Comparison of ENCODE assay signal across 1 cellular context in the genomic region with DNA sequence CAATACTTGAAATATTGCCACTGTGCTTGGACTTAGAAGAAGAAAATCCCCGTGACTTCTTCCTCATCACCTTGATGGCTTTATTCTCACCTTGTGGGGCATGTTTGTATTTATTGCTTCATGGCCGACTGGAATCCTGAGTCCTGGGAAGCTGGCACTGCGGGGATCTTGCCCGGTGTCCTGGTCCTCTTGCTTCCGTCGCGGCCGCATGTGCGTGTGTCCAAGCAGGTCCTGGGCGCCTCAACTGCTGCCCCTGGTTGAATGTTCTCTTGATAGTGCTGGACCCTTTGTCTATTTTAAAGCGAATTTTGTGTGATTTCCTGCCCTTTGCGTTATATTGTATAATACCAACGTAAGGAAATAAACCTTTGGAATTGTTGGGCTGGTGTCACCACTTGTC.
TF ChIP-seq lines count a peak whose summit lies in the region.

No MANE protein-coding gene starts in this region.

TF ChIP-seq in K562, 482 proteins besides CTCF, POLR2A, EP300 and RAD21:
- TF ChIP-seq POLR2G (IDR thresholded peaks at IDR 0.05; ENCODE audit: low read depth, low read length) (peak; percentile 22; the same call in 1 of the 2 replicates), SAFB2 (IDR thresholded peaks at IDR 0.05; ENCODE audit: borderline replicate concordance, low read depth, low read length, severe bottlenecking) (no peak), ZNF408 (CRISPR knock-in tag; IDR thresholded peaks at IDR 0.05; ENCODE audit: low read depth) (no peak), CHD1 (IDR thresholded peaks at IDR 0.05; ENCODE audit: low read length) (no peak), SMARCE1 (IDR thresholded peaks at IDR 0.05) (no peak), ZFX (CRISPR knock-in tag; IDR thresholded peaks at IDR 0.05) (no peak)
- TF ChIP-seq, protein P1, sequence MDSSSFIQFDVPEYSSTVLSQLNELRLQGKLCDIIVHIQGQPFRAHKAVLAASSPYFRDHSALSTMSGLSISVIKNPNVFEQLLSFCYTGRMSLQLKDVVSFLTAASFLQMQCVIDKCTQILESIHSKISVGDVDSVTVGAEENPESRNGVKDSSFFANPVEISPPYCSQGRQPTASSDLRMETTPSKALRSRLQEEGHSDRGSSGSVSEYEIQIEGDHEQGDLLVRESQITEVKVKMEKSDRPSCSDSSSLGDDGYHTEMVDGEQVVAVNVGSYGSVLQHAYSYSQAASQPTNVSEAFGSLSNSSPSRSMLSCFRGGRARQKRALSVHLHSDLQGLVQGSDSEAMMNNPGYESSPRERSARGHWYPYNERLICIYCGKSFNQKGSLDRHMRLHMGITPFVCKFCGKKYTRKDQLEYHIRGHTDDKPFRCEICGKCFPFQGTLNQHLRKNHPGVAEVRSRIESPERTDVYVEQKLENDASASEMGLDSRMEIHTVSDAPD (CRISPR knock-in tag; IDR thresholded peaks at IDR 0.05), result no peak
TF ChIP-seq in K562: peak in this region for 1.
